ENCODE assay signal across 23 cellular contexts in genomic region chr2:31992025-31992566, GRCh38.
"Had no signal": no experiment of that assay in that cellular context is flagged by ENCODE, and none has a peak within 500 bp of the region (broad histone marks: within the 10 kb centered on the region; RNA-seq: fewer than 3 reads in every experiment).

No MANE protein-coding gene starts in this region.

- H3K4me3 Mint-ChIP-seq: activated CD4-positive, alpha-beta memory T cell treated with anti-CD3 and anti-CD28 coated beads for 36 hours; activated naive CD8-positive, alpha-beta T cell treated with anti-CD3 and anti-CD28 coated beads for 36 hours; activated T-helper 17 cell treated with anti-CD3 and anti-CD28 coated beads, Interleukin-2, amount 50 U/mL, for 72 hours; neural progenitor cell; stimulated activated naive CD8-positive, alpha-beta T cell treated with anti-CD3 and anti-CD28 coated beads, Interleukin-15, Interleukin-2, amounts not matched to agents 100 ng/mL and 50 ng/mL, for 24 hours had no signal

- H3K36me3 ChIP-seq: cardiac muscle cell, neural progenitor cell, prostate gland, tibial nerve had no signal

- H3K27ac ChIP-seq: cardiac muscle cell, foreskin keratinocyte, hepatocyte, neural progenitor cell, prostate gland, skin epidermis, tibial nerve had no signal

- H3K27me3 ChIP-seq: cardiac muscle cell, foreskin keratinocyte, hepatocyte, neural progenitor cell, tibial nerve had no signal

- FAIRE-seq: islet of Langerhans, urothelium cell line had no signal

- DNase-seq: activated CD4-positive, alpha-beta memory T cell treated with anti-CD3 and anti-CD28 coated beads for 36 hours; activated CD4-positive, alpha-beta T cell treated with anti-CD3 and anti-CD28 coated beads for 4 hours; activated naive CD4-positive, alpha-beta T cell; activated naive CD8-positive, alpha-beta T cell treated with anti-CD3 and anti-CD28 coated beads for 36 hours; activated T-cell treated with anti-CD3 and anti-CD28 coated beads for 4 hours; amniotic stem cell; dermis blood vessel endothelial cell; effector memory CD4-positive, alpha-beta T cell; foreskin keratinocyte; mammary epithelial cell; right cardiac atrium; stimulated activated CD4-positive, alpha-beta T cell treated with anti-CD3 and anti-CD28 coated beads, Interleukin-15, amount 100 ng/mL, for 24 hours; stimulated activated CD4-positive, alpha-beta T cell treated with anti-CD3 and anti-CD28 coated beads, Interleukin-2, amount 100 ng/mL, for 48 hours had no signal

- H3K9me3 Mint-ChIP-seq: activated CD4-positive, alpha-beta memory T cell treated with anti-CD3 and anti-CD28 coated beads for 36 hours; activated naive CD8-positive, alpha-beta T cell treated with anti-CD3 and anti-CD28 coated beads for 36 hours; activated T-helper 17 cell treated with anti-CD3 and anti-CD28 coated beads, Interleukin-2, amount 50 U/mL, for 72 hours; stimulated activated naive CD8-positive, alpha-beta T cell treated with anti-CD3 and anti-CD28 coated beads, Interleukin-15, Interleukin-2, amounts not matched to agents 100 ng/mL and 50 ng/mL, for 24 hours had no signal

- H3K27me3 Mint-ChIP-seq: activated CD4-positive, alpha-beta memory T cell treated with anti-CD3 and anti-CD28 coated beads for 36 hours; activated naive CD8-positive, alpha-beta T cell treated with anti-CD3 and anti-CD28 coated beads for 36 hours; activated T-helper 17 cell treated with anti-CD3 and anti-CD28 coated beads, Interleukin-2, amount 50 U/mL, for 72 hours; stimulated activated naive CD8-positive, alpha-beta T cell treated with anti-CD3 and anti-CD28 coated beads, Interleukin-15, Interleukin-2, amounts not matched to agents 100 ng/mL and 50 ng/mL, for 24 hours had no signal

- H3K9me3 ChIP-seq: prostate gland, tibial nerve had no signal

- H3K27ac Mint-ChIP-seq: activated CD4-positive, alpha-beta memory T cell treated with anti-CD3 and anti-CD28 coated beads for 36 hours; activated naive CD8-positive, alpha-beta T cell treated with anti-CD3 and anti-CD28 coated beads for 36 hours; activated T-helper 17 cell treated with anti-CD3 and anti-CD28 coated beads, Interleukin-2, amount 50 U/mL, for 72 hours; neural progenitor cell; stimulated activated naive CD8-positive, alpha-beta T cell treated with anti-CD3 and anti-CD28 coated beads, Interleukin-15, Interleukin-2, amounts not matched to agents 100 ng/mL and 50 ng/mL, for 24 hours had no signal

- H3K4me1 ChIP-seq: neural progenitor cell, prostate gland, tibial nerve had no signal

- H3K9ac ChIP-seq: neural progenitor cell had no signal

- H3K4me3 ChIP-seq: cardiac muscle cell, hepatocyte, neural progenitor cell, prostate gland, skin epidermis, tibial nerve had no signal

- ATAC-seq: activated T-helper 17 cell treated with anti-CD3 and anti-CD28 coated beads, Interleukin-2, amount 50 U/mL, for 72 hours; foreskin keratinocyte; right cardiac atrium had no signal
